27 cellular contexts compared by ENCODE assay signal in the genomic region with DNA sequence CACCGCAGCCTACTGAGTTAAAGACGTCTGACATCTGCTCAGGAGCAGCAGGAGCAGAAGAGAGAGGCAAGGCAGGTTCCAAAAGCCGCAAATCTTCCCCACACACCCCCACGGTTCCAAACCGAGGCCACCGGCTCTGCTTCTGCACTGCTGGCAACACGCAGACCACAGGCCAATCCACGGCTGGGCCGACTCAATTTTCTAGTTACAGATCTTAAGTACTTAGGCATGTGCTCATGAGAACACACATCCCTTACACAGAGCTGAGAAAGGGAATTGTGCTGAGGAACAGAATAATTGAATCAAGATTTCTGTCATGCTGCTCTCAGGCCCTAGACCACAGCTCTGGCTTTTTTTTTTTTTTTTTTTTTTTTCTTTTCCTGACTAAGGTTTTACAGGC. TPM values are rescaled to one million over a fixed set of nuclear protein-coding genes. Genes with fewer than 3 reads are reported as not detected.
DNase-seq lines count a peak whose midpoint lies in the region; TF ChIP-seq lines count a peak whose summit lies in the region.
"Had no signal": no experiment of that assay in that cellular context is flagged by ENCODE, and none has a peak within 500 bp of the region (broad histone marks: within the 10 kb centered on the region; RNA-seq: fewer than 3 reads in every experiment).

No MANE protein-coding gene starts in this region.

- no peak overlapping the region for H2BK12ac ChIP-seq in trophoblast cell (ENCODE audit: low read length)

- CTCF ChIA-PET in A673 (lab: Charles Lee): interaction anchor here (0.5 to 0.7 kb wide), 3 partner anchors 26 to 93 kb away, joined by 3 to 8 read pairs (median 4); no protein-coding TSS in a partner anchor

- BruUV-seq in A673 (replicated peaks; lab: Mats Ljungman, UMichigan): no TSS peak

- TF ChIP-seq CTCF in A673 (conservative IDR thresholded peaks at IDR 0.05; ENCODE audit: low read depth, low read length) (no peak), GM12875 (IDR thresholded peaks at IDR 0.05; ENCODE audit: borderline replicate concordance, insufficient read depth, low read depth, low read length) (no peak), OCI-LY3 (IDR thresholded peaks at IDR 0.05; ENCODE audit: low read depth, low read length) (no peak)

- no peak overlapping the region for H3K4ac ChIP-seq in trophoblast cell (ENCODE audit: low read depth, low read length)

- H3K79me1 ChIP-seq in trophoblast cell (ENCODE audit: low read length): no peaks in the 10 kb centered on the region

- H3K9ac ChIP-seq in OCI-LY3 (ENCODE audit: low read length) (peak overlapping the region; percentile 42), trophoblast cell (ENCODE audit: low read length) (no peak overlapping the region)

- H4K12ac ChIP-seq in trophoblast cell (ENCODE audit: low read depth, low read length): no peak overlapping the region

- no CpG with 5 or more reads among the region's 9 CpGs for WGBS in trophoblast cell (ENCODE audit: extremely low coverage, insufficient coverage, insufficient read length)

- peaks cover 11% of the 10 kb centered on the region for H4K20me1 ChIP-seq in OCI-LY3 (ENCODE audit: insufficient read depth, low read length)

- H3K79me2 ChIP-seq in OCI-LY3 (ENCODE audit: low read length): peaks cover 100% of the 10 kb centered on the region
- no peaks in the 10 kb centered on the region for H3K79me2 ChIP-seq in trophoblast cell (ENCODE audit: control insufficient read depth, insufficient read depth, low read length, poor library complexity)

- H2AFZ ChIP-seq in OCI-LY3 (ENCODE audit: low read depth, low read length) (no peak overlapping the region), trophoblast cell (ENCODE audit: insufficient read depth, low read length, poor library complexity) (no peak overlapping the region)

- no peak overlapping the region for H2AK5ac ChIP-seq in trophoblast cell (ENCODE audit: low read length)

- no peak overlapping the region for H4K91ac ChIP-seq in trophoblast cell (ENCODE audit: low read depth, low read length)

- no peak overlapping the region for H4K8ac ChIP-seq in trophoblast cell (ENCODE audit: low read depth, low read length)

- H3K18ac ChIP-seq in trophoblast cell (ENCODE audit: low read length): no peak overlapping the region

- H3K4me1 ChIP-seq in A673 (ENCODE audit: insufficient read depth, low read length, poor library complexity, severe bottlenecking) (peaks cover 22% of the 10 kb centered on the region), OCI-LY3 (ENCODE audit: low read length) (peaks cover 99% of the 10 kb centered on the region), trophoblast cell (ENCODE audit: control insufficient read depth in 1 of 2, insufficient read depth in 2 of 2, low read length in 2 of 2) (peaks cover 8 to 11% of the 10 kb centered on the region in 2 experiments)
- H3K4me1 ChIP-seq: right lobe of liver had no signal

- no peaks in the 10 kb centered on the region for H3K9me3 ChIP-seq in A673 (ENCODE audit: low read depth, low read length, poor library complexity, severe bottlenecking)
- H3K9me3 ChIP-seq in OCI-LY3 (ENCODE audit: insufficient read depth, low read length): no peaks in the 10 kb centered on the region
- H3K9me3 ChIP-seq in trophoblast cell (ENCODE audit: insufficient read depth, low read depth, low read length): peaks cover 4% of the 10 kb centered on the region
- H3K9me3 ChIP-seq: right lobe of liver, testis had no signal

- no peak overlapping the region for H2BK120ac ChIP-seq in trophoblast cell (ENCODE audit: insufficient read depth, low read length, poor library complexity)

- no peak overlapping the region for H2BK5ac ChIP-seq in trophoblast cell (ENCODE audit: low read depth, low read length, poor library complexity)

- intact Hi-C loops in A673 (cut with micrococcal nuclease; ENCODE audit: unreplicated experiment): no loop called here

- POLR2A ChIA-PET in A673 (lab: Charles Lee; ENCODE audit: low non-redundant PET): no interaction called here

- peak overlapping the region; percentile 52 for H3K4me2 ChIP-seq in OCI-LY3 (ENCODE audit: low read length)
- H3K4me2 ChIP-seq in trophoblast cell (ENCODE audit: low read length): no peak overlapping the region

- DNase-seq in A673 (ENCODE audit: low spot score) (peak; percentile 63), left kidney (ENCODE audit: low read depth, low spot score) (peak; percentile 36), NCI-H2196 treated with DMSO at 0.1 percent for 48 hours (lab: John Stamatoyannopoulos, UW; ENCODE audit: unreplicated experiment) (no peak), trophoblast cell (no peak), NCI-H2227 treated with DMSO at 0.1 percent for 48 hours (lab: John Stamatoyannopoulos, UW) (no peak)
- DNase-seq in effector CD8-positive, alpha-beta T cell (lab: John Stamatoyannopoulos, UW): no peak
- DNase-seq: activated CD4-positive, alpha-beta T cell treated with anti-CD3 and anti-CD28 coated beads for 4 hours; activated gamma-delta T cell treated with Interleukin-2 at 50 U/mL for 16 hours; activated T-cell treated with anti-CD3 and anti-CD28 coated beads, Interleukin-2, amount 50 U/mL, for 24 hours; AML-193; caudate nucleus; CD8-positive, alpha-beta memory T cell; GOT3; mesenchymal stem cell; NCI-H1092 treated with DMSO at 0.1 percent for 48 hours; NCI-H187; NCI-H446; NCI-H774; OCI-M1; posterior cingulate gyrus; right lobe of liver; stimulated activated CD4-positive, alpha-beta T cell treated with anti-CD3 and anti-CD28 coated beads, Interleukin-4, amount 100 ng/mL, for 24 hours; testis had no signal

- no peak overlapping the region for H3K23ac ChIP-seq in trophoblast cell (ENCODE audit: low read length)

- H3K4me3 ChIP-seq in A673 (ENCODE audit: low read depth, low read length, poor library complexity, severe bottlenecking): no peak overlapping the region
- H3K4me3 ChIP-seq in GM12875 (ENCODE audit: low read depth, low read length): peak overlapping the region; percentile 26
- peak overlapping the region; percentile 4; the same call in 1 of the 2 replicates for H3K4me3 ChIP-seq in OCI-LY3 (ENCODE audit: low read length)
- H3K4me3 ChIP-seq in trophoblast cell (ENCODE audit: low read depth, low read length): no peak overlapping the region
- H3K4me3 ChIP-seq: right lobe of liver, testis had no signal

- H3K27ac ChIP-seq in A673 (ENCODE audit: low read depth, low read length, poor library complexity, severe bottlenecking): no peak overlapping the region
- peak overlapping the region; percentile 85 for H3K27ac ChIP-seq in OCI-LY3 (ENCODE audit: low read length)
- no peak overlapping the region for H3K27ac ChIP-seq in trophoblast cell (ENCODE audit: low read depth, low read length)
- H3K27ac ChIP-seq: right lobe of liver, testis had no signal

- H3K27me3 ChIP-seq in A673 (replicated peaks; ENCODE audit: insufficient read depth, low read depth, low read length, poor library complexity): no peaks in the 10 kb centered on the region
- no peaks in the 10 kb centered on the region for H3K27me3 ChIP-seq in OCI-LY3 (ENCODE audit: low read depth, low read length)
- H3K27me3 ChIP-seq in trophoblast cell (ENCODE audit: insufficient read depth, low read length): peaks cover 30% of the 10 kb centered on the region
- H3K27me3 ChIP-seq: right lobe of liver, testis had no signal

- H3K14ac ChIP-seq in trophoblast cell (ENCODE audit: low read length): no peak overlapping the region

- H3K36me3 ChIP-seq in A673 (ENCODE audit: insufficient read depth, low read length, poor library complexity, severe bottlenecking): no peaks in the 10 kb centered on the region
- H3K36me3 ChIP-seq in OCI-LY3 (replicated peaks; ENCODE audit: low read depth, low read length): peaks cover 59% of the 10 kb centered on the region
- no peaks in the 10 kb centered on the region for H3K36me3 ChIP-seq in trophoblast cell (ENCODE audit: control insufficient read depth in 1 of 2, insufficient read depth in 2 of 2, low read length in 2 of 2)
- H3K36me3 ChIP-seq: right lobe of liver had no signal

RNA-seq across cellular contexts. Expression of a gene that starts 32.6 kb away (rescaled TPM):
- total RNA-seq in A673 (2021): 3.3 and 5.5 TPM in 2 replicates
- 0.01 TPM in 1 of 2 replicates, not detected in the other for polyA plus RNA-seq in trophoblast cell (2013)
- total RNA-seq: dermis microvascular lymphatic vessel endothelial cell, G401 had no signal
- polyA plus RNA-seq: CD8-positive, alpha-beta memory T cell had no signal

Comparison
In these comparisons a context has a peak if more than half of its experiments do, and no peak if none do; other contexts are left out.
1. DNase-seq: peak in A673 (single experiment) and left kidney (single experiment); none in NCI-H2196 treated with DMSO at 0.1 percent for 48 hours (single experiment), effector CD8-positive, alpha-beta T cell (single experiment), trophoblast cell (0 of 2) and NCI-H2227 treated with DMSO at 0.1 percent for 48 hours (single experiment).
2. H3K4me3 ChIP-seq: peak in GM12875 (single experiment) and OCI-LY3 (single experiment); none in A673 (single experiment) and trophoblast cell (single experiment).